In genomic region chr9:124392855-124393460, GRCh38 we compare ENCODE assay signal across 9 cellular contexts. TPM values are rescaled to one million over a fixed set of nuclear protein-coding genes. Genes with fewer than 3 reads are reported as not detected.
DNase-seq lines count a peak whose midpoint lies in the region; ATAC-seq and TF ChIP-seq lines count a peak whose summit lies in the region.
"Had no signal": no experiment of that assay in that cellular context is flagged by ENCODE, and none has a peak within 500 bp of the region (broad histone marks: within the 10 kb centered on the region; RNA-seq: fewer than 3 reads in every experiment).

No MANE protein-coding gene starts in this region.

- no peak overlapping the region for H3K4me3 Mint-ChIP-seq in activated T-helper 17 cell treated with anti-CD3 and anti-CD28 coated beads, Interleukin-2, amount 50 U/mL, for 72 hours
- no peak overlapping the region for H3K4me3 Mint-ChIP-seq in endothelial cell (ENCODE audit: unreplicated experiment)
- H3K4me3 Mint-ChIP-seq: memory B cell had no signal

- peak overlapping the region; percentile 63 for H3K27ac Mint-ChIP-seq in activated T-helper 17 cell treated with anti-CD3 and anti-CD28 coated beads, Interleukin-2, amount 50 U/mL, for 72 hours
- no peak overlapping the region for H3K27ac Mint-ChIP-seq in endothelial cell (ENCODE audit: unreplicated experiment)
- H3K27ac Mint-ChIP-seq: memory B cell had no signal

- DNase-seq in DMS153 (lab: John Stamatoyannopoulos, UW) (peak; percentile 29), LNCaP clone FGC (ENCODE audit: low read depth) (no peak), kidney tubule cell (ENCODE audit: low spot score) (peak; percentile 98), endothelial cell (ENCODE audit: low spot score) (no peak), NCI-H128 (lab: John Stamatoyannopoulos, UW; ENCODE audit: unreplicated experiment) (no peak)
- DNase-seq in activated CD4-positive, alpha-beta T cell treated with anti-CD3 and anti-CD28 coated beads for 4 hours: no peak

- peak; percentile 63 for TF ChIP-seq CTCF in LNCaP clone FGC (IDR thresholded peaks at IDR 0.05; ENCODE audit: control insufficient read depth, extremely low read depth, insufficient read depth)
- TF ChIP-seq CTCF in endothelial cell (IDR thresholded peaks at IDR 0.05; ENCODE audit: unreplicated experiment): no peak

- ATAC-seq in activated T-helper 17 cell treated with anti-CD3 and anti-CD28 coated beads, Interleukin-2, amount 50 U/mL, for 72 hours (replicated peaks): peak; percentile 74
- ATAC-seq in GM21737 (IDR thresholded peaks at IDR 0.05; ENCODE audit: unreplicated experiment): no peak

- H3K9me3 Mint-ChIP-seq in activated T-helper 17 cell treated with anti-CD3 and anti-CD28 coated beads, Interleukin-2, amount 50 U/mL, for 72 hours: no peaks in the 10 kb centered on the region
- no peaks in the 10 kb centered on the region for H3K9me3 Mint-ChIP-seq in endothelial cell (ENCODE audit: unreplicated experiment)
- H3K9me3 Mint-ChIP-seq: memory B cell had no signal

- H3K36me3 Mint-ChIP-seq in activated T-helper 17 cell treated with anti-CD3 and anti-CD28 coated beads, Interleukin-2, amount 50 U/mL, for 72 hours (ENCODE audit: low read depth): peaks cover 73% of the 10 kb centered on the region
- no peaks in the 10 kb centered on the region for H3K36me3 Mint-ChIP-seq in endothelial cell (ENCODE audit: low read depth, unreplicated experiment)

- peaks cover 49% of the 10 kb centered on the region for H3K4me1 Mint-ChIP-seq in activated T-helper 17 cell treated with anti-CD3 and anti-CD28 coated beads, Interleukin-2, amount 50 U/mL, for 72 hours
- H3K4me1 Mint-ChIP-seq in endothelial cell (ENCODE audit: unreplicated experiment): peaks cover 17% of the 10 kb centered on the region

- H3K27me3 Mint-ChIP-seq in activated T-helper 17 cell treated with anti-CD3 and anti-CD28 coated beads, Interleukin-2, amount 50 U/mL, for 72 hours: no peaks in the 10 kb centered on the region
- H3K27me3 Mint-ChIP-seq in endothelial cell (ENCODE audit: unreplicated experiment): no peaks in the 10 kb centered on the region
- H3K27me3 Mint-ChIP-seq: memory B cell had no signal

- no peak overlapping the region for H3K4me3 ChIP-seq in LNCaP clone FGC (ENCODE audit: low read depth, low read length)

RNA-seq across cellular contexts. Expression of gene PSMB7, which starts 22.3 kb away (rescaled TPM):
- total RNA-seq in activated T-helper 17 cell treated with anti-CD3 and anti-CD28 coated beads, Interleukin-2, amount 50 U/mL, for 72 hours: 100 to 1,000 TPM; 105 to 175 TPM
- 180 TPM for total RNA-seq in endothelial cell (ENCODE audit: unreplicated experiment)

RNA-seq across cellular contexts. Expression of gene ADGRD2, which starts 57.3 kb away (rescaled TPM):
- total RNA-seq in activated T-helper 17 cell treated with anti-CD3 and anti-CD28 coated beads, Interleukin-2, amount 50 U/mL, for 72 hours: not detected
- total RNA-seq in endothelial cell (ENCODE audit: unreplicated experiment): not detected

Comparison
In these comparisons a context has a peak if more than half of its experiments do, and no peak if none do; other contexts are left out.
1. DNase-seq: peak in DMS153 (single experiment) and kidney tubule cell (single experiment); none in LNCaP clone FGC (single experiment), endothelial cell (single experiment), NCI-H128 (single experiment) and activated CD4-positive, alpha-beta T cell treated with anti-CD3 and anti-CD28 coated beads for 4 hours (0 of 2).